In genomic region chr2:84450288-84451227, GRCh38 we compare ENCODE assay signal across 16 cellular contexts. TPM values are rescaled to one million over a fixed set of nuclear protein-coding genes. Genes with fewer than 3 reads are reported as not detected.
DNase-seq lines count a peak whose midpoint lies in the region; ATAC-seq and TF ChIP-seq lines count a peak whose summit lies in the region.
"Had no signal": no experiment of that assay in that cellular context is flagged by ENCODE, and none has a peak within 500 bp of the region (broad histone marks: within the 10 kb centered on the region; RNA-seq: fewer than 3 reads in every experiment).

No MANE protein-coding gene starts in this region.

- H3K4me1 ChIP-seq in BLaER1 treated with 17β-estradiol and CSF1 and Interleukin-3, amounts not matched to agents 10 nM and 100 nM: peaks cover 0 to 17% (median 10%) of the 10 kb centered on the region in 10 experiments; a peak in 15 of 20 replicates
- H3K4me1 ChIP-seq in mucosa of descending colon (ENCODE audit: low read depth) (no peaks in the 10 kb centered on the region), MM.1S (ENCODE audit: low read length) (no peaks in the 10 kb centered on the region), H9 (ENCODE audit: insufficient read depth, low read length) (no peaks in the 10 kb centered on the region), adrenal gland (replicated peaks in 1 of 2) (peaks cover 0 to 19% of the 10 kb centered on the region in 2 donors)
- H3K4me1 ChIP-seq: foreskin keratinocyte had no signal

- peaks cover 9% of the 10 kb centered on the region for H3K79me1 ChIP-seq in H9 (ENCODE audit: insufficient read depth, low read depth, low read length, poor library complexity, severe bottlenecking)

- no peak overlapping the region for H3K9ac ChIP-seq in BLaER1 treated with 17β-estradiol and CSF1 and Interleukin-3, amounts not matched to agents 10 nM and 100 nM
- no peak overlapping the region for H3K9ac ChIP-seq in MM.1S (ENCODE audit: low read length)
- no peak overlapping the region for H3K9ac ChIP-seq in H9 (ENCODE audit: extremely low read depth, insufficient read length, low read length)

- no peaks in the 10 kb centered on the region for H3K23me2 ChIP-seq in H9 (ENCODE audit: insufficient read length, low read depth, low read length, poor library complexity, severe bottlenecking)

- H2BK120ac ChIP-seq in H9 (ENCODE audit: low read depth, low read length, poor library complexity, severe bottlenecking): no peak overlapping the region

- no peak overlapping the region for H2AK5ac ChIP-seq in H9 (ENCODE audit: insufficient read length, low read length)

- TF ChIP-seq POLR2A in adrenal gland (IDR thresholded peaks at IDR 0.05): no peak

- H3K4ac ChIP-seq in H9 (ENCODE audit: low read depth, low read length): no peak overlapping the region

- no peak overlapping the region for H3T11ph ChIP-seq in H9 (ENCODE audit: low read length)

- H3K27ac ChIP-seq in BLaER1 treated with 17β-estradiol and CSF1 and Interleukin-3, amounts not matched to agents 10 nM and 100 nM: no peak overlapping the region
- H3K27ac ChIP-seq in MM.1S (ENCODE audit: low read length) (no peak overlapping the region), H9 (ENCODE audit: insufficient read length, low read depth, low read length) (no peak overlapping the region), adrenal gland (no peak overlapping the region)
- H3K27ac ChIP-seq: foreskin keratinocyte, SJCRH30, thoracic aorta had no signal

- H2AFZ ChIP-seq in MM.1S (ENCODE audit: low read length) (no peak overlapping the region), H9 (ENCODE audit: low read length) (no peak overlapping the region)

- no peak overlapping the region for H4K91ac ChIP-seq in H9 (ENCODE audit: insufficient read length, low read depth, low read length)

- peaks cover 6% of the 10 kb centered on the region for H3K36me3 Mint-ChIP-seq in T-helper 17 cell (ENCODE audit: low read depth)
- peaks cover 5 to 17% (median 10%) of the 10 kb centered on the region in 3 experiments for H3K36me3 Mint-ChIP-seq in H9 (ENCODE audit: insufficient read depth in 1 of 3, low read depth in 3 of 3)

- H2BK5ac ChIP-seq in H9 (ENCODE audit: insufficient read length, low read length): no peak overlapping the region

- H3K79me2 ChIP-seq in MM.1S (ENCODE audit: low read length) (peaks cover 75% of the 10 kb centered on the region), H9 (ENCODE audit: insufficient read depth, low read length) (peaks cover 8% of the 10 kb centered on the region; the same call in 1 of the 2 replicates)

- no peak overlapping the region for H2BK12ac ChIP-seq in H9 (ENCODE audit: insufficient read length, low read depth, low read length)

- no peak overlapping the region for H3K56ac ChIP-seq in H9 (ENCODE audit: insufficient read length, low read depth, low read length)

- no peak overlapping the region for H4K8ac ChIP-seq in H9 (replicated peaks; ENCODE audit: insufficient read length, low read depth, low read length)

- H2BK15ac ChIP-seq in H9 (ENCODE audit: low read depth, low read length): no peak overlapping the region

- no peak overlapping the region for H3K14ac ChIP-seq in H9 (ENCODE audit: insufficient read depth, low read length)

- DNase-seq in DMS 273 (lab: John Stamatoyannopoulos, UW; ENCODE audit: unreplicated experiment) (peak; percentile 65), T-helper 17 cell (no peak), mucosa of descending colon (no peak), MM.1S (no peak), H9 (no peak), GM20000 (ENCODE audit: low spot score) (no peak), adrenal gland (no peak)
- DNase-seq: activated CD4-positive, alpha-beta T cell treated with anti-CD3 and anti-CD28 coated beads, Interleukin-2, amount 50 U/mL, for 4 hours; foreskin keratinocyte; stimulated activated CD4-positive, alpha-beta T cell treated with anti-CD3 and anti-CD28 coated beads, Interleukin-1b, Interleukin-23, amount 100 ng/mL, for 48 hours had no signal

- peaks cover 21 to 70% (median 58%) of the 10 kb centered on the region in 11 experiments; a peak in 20 of 22 replicates for H4K20me1 ChIP-seq in BLaER1 treated with 17β-estradiol and CSF1 and Interleukin-3, amounts not matched to agents 10 nM and 100 nM
- H4K20me1 ChIP-seq in MM.1S (ENCODE audit: insufficient read depth, low read length): peaks cover 13% of the 10 kb centered on the region; the same call in 1 of the 2 replicates
- no peaks in the 10 kb centered on the region for H4K20me1 ChIP-seq in H9 (ENCODE audit: control insufficient read depth, insufficient read depth, insufficient read length)

- H3K27me3 Mint-ChIP-seq in T-helper 17 cell: no peaks in the 10 kb centered on the region
- H3K27me3 Mint-ChIP-seq in H9 (ENCODE audit: low read depth): no peaks in the 10 kb centered on the region

- no CpG with 5 or more reads among the region's 2 CpGs for WGBS in H9 (ENCODE audit: extremely low coverage, insufficient read length, low lambda C conversion rate)
- WGBS in adrenal gland, 4 donors: 85 to 96% (median 88%) methylated on average over 2 of the region's 2 CpGs

- H3K27ac Mint-ChIP-seq in T-helper 17 cell (peak overlapping the region; percentile 9), H9 (peak overlapping the region in 1 of 3 experiments; percentile 32; a peak in 1 of 7 replicates)
- H3K27ac Mint-ChIP-seq: activated T-helper 1 cell treated with anti-CD3 and anti-CD28 coated beads, Interleukin-12 subunit alpha, Interleukin-12 subunit beta, Interleukin-2, Interleukin-4 antibody, amounts not matched to agents 30 ng/mL and 10 ng/mL and 1 ng/mL, durations not matched to agents 14 hours and 24 hours and 36 hours had no signal

- no peak overlapping the region for H3K23ac ChIP-seq in H9 (ENCODE audit: insufficient read length, low read depth, low read length)

- intact Hi-C loops in mucosa of descending colon (cut with DNase I, micrococcal nuclease): no loop called here
- intact Hi-C loops in adrenal gland (cut with DNase I): no loop called here

- TF ChIP-seq CTCF in mucosa of descending colon (IDR thresholded peaks at IDR 0.05): no peak
- TF ChIP-seq CTCF in MM.1S (IDR thresholded peaks at IDR 0.05; ENCODE audit: low read length): no peak
- TF ChIP-seq CTCF in H9 (conservative IDR thresholded peaks at IDR 0.05): no peak
- no peak for TF ChIP-seq CTCF in GM20000 (IDR thresholded peaks at IDR 0.05; ENCODE audit: extremely low read depth, missing control alignments)
- no peak for TF ChIP-seq CTCF in adrenal gland (IDR thresholded peaks at IDR 0.05)

- peaks cover 37 to 80% (median 44%) of the 10 kb centered on the region in 11 experiments; a peak in 21 of 22 replicates for H3K36me3 ChIP-seq in BLaER1 treated with 17β-estradiol and CSF1 and Interleukin-3, amounts not matched to agents 10 nM and 100 nM
- H3K36me3 ChIP-seq in mucosa of descending colon (ENCODE audit: low read depth) (no peaks in the 10 kb centered on the region), MM.1S (replicated peaks; ENCODE audit: insufficient read depth, low read length) (peaks cover 9% of the 10 kb centered on the region), adrenal gland (replicated peaks in 1 of 2) (no peaks in the 10 kb centered on the region)
- H3K36me3 ChIP-seq: thoracic aorta had no signal

- no peak overlapping the region for H2BK20ac ChIP-seq in H9 (ENCODE audit: low read depth, low read length, poor library complexity, severe bottlenecking)

- no peaks in the 10 kb centered on the region for H3K9me3 ChIP-seq in BLaER1 treated with 17β-estradiol and CSF1 and Interleukin-3, amounts not matched to agents 10 nM and 100 nM (replicated peaks in 1 of 11)
- H3K9me3 ChIP-seq in T-helper 17 cell (ENCODE audit: control insufficient read depth, low read length, poor library complexity, severe bottlenecking) (no peaks in the 10 kb centered on the region), mucosa of descending colon (no peaks in the 10 kb centered on the region), MM.1S (replicated peaks; ENCODE audit: insufficient read depth, low read length) (no peaks in the 10 kb centered on the region), H9 (ENCODE audit: control insufficient read depth, low read depth, low read length) (no peaks in the 10 kb centered on the region), adrenal gland (replicated peaks in 1 of 3) (no peaks in the 10 kb centered on the region)
- H3K9me3 ChIP-seq: thoracic aorta had no signal

- H3K18ac ChIP-seq in H9 (ENCODE audit: insufficient read length, low read depth, low read length): no peak overlapping the region

- no peaks in the 10 kb centered on the region for H3K9me3 Mint-ChIP-seq in H9
- H3K9me3 Mint-ChIP-seq: activated T-helper 1 cell treated with anti-CD3 and anti-CD28 coated beads, Interleukin-12 subunit alpha, Interleukin-12 subunit beta, Interleukin-2, Interleukin-4 antibody, amounts not matched to agents 30 ng/mL and 10 ng/mL and 1 ng/mL, durations not matched to agents 14 hours and 24 hours and 36 hours; nephron had no signal

- H3K4me1 Mint-ChIP-seq in T-helper 17 cell: peaks cover 27% of the 10 kb centered on the region
- H3K4me1 Mint-ChIP-seq in H9: no peaks in the 10 kb centered on the region

- H3K27me3 ChIP-seq in BLaER1 treated with 17β-estradiol and CSF1 and Interleukin-3, amounts not matched to agents 10 nM and 100 nM: no peaks in the 10 kb centered on the region
- no peaks in the 10 kb centered on the region for H3K27me3 ChIP-seq in MM.1S (replicated peaks; ENCODE audit: insufficient read depth, low read length)
- no peaks in the 10 kb centered on the region for H3K27me3 ChIP-seq in H9 (ENCODE audit: insufficient read depth, low read length)
- H3K27me3 ChIP-seq in adrenal gland: no peaks in the 10 kb centered on the region
- H3K27me3 ChIP-seq: foreskin keratinocyte, SJCRH30 had no signal

- no peak overlapping the region for H3K4me3 Mint-ChIP-seq in T-helper 17 cell
- no peak overlapping the region for H3K4me3 Mint-ChIP-seq in H9
- H3K4me3 Mint-ChIP-seq: activated T-helper 1 cell treated with anti-CD3 and anti-CD28 coated beads, Interleukin-12 subunit alpha, Interleukin-12 subunit beta, Interleukin-2, Interleukin-4 antibody, amounts not matched to agents 30 ng/mL and 10 ng/mL and 1 ng/mL, durations not matched to agents 14 hours and 24 hours and 36 hours; nephron had no signal

- peak overlapping the region in 9 of 11 experiments; percentile 9 to 65 (median 50); a peak in 15 of 22 replicates for H3K4me2 ChIP-seq in BLaER1 treated with 17β-estradiol and CSF1 and Interleukin-3, amounts not matched to agents 10 nM and 100 nM
- H3K4me2 ChIP-seq in MM.1S (ENCODE audit: low read depth, low read length) (no peak overlapping the region), H9 (ENCODE audit: insufficient read depth, insufficient read length, low read length) (no peak overlapping the region)

- H3K4me3 ChIP-seq in BLaER1 treated with 17β-estradiol and CSF1 and Interleukin-3, amounts not matched to agents 10 nM and 100 nM: no peak overlapping the region
- H3K4me3 ChIP-seq in mucosa of descending colon (no peak overlapping the region), MM.1S (ENCODE audit: low read length) (no peak overlapping the region), adrenal gland (no peak overlapping the region)
- H3K4me3 ChIP-seq: lung, SJCRH30, thoracic aorta had no signal

- ATAC-seq in T-helper 17 cell: no peak
- ATAC-seq in mucosa of descending colon: peak; percentile 16
- ATAC-seq: foreskin keratinocyte had no signal

- no peaks in the 10 kb centered on the region for H3F3A ChIP-seq in MM.1S (ENCODE audit: insufficient read depth, low read length)

- no peaks in the 10 kb centered on the region for H3K9me2 ChIP-seq in MM.1S (replicated peaks; ENCODE audit: insufficient read depth, low read length)

- H4K5ac ChIP-seq in H9 (ENCODE audit: insufficient read length, low read depth, low read length): no peak overlapping the region

RNA-seq across cellular contexts. Expression of gene SUCLG1, which starts 8.5 kb away (rescaled TPM):
- total RNA-seq in T-helper 17 cell (10 to 100 TPM; 45.8 to 51.1 TPM), mucosa of descending colon (100 to 1,000 TPM; 130 to 202 (median 195) TPM), H9 (2021) (37.6 and 40.0 TPM in 2 replicates), adrenal gland (100 to 1,000 TPM in 2 of 8 donors, 10 to 100 TPM in 6; 42.5 to 270 (median 86.1) TPM)
- polyA plus RNA-seq in adrenal gland: 100 to 1,000 TPM in 1 of 3 donors, 10 to 100 TPM in 2; 55.5 to 142 (median 84.6) TPM

Comparison
In these comparisons a context has a peak if more than half of its experiments do, and no peak if none do; other contexts are left out.
1. H3K4me2 ChIP-seq: peak in BLaER1 treated with 17β-estradiol and CSF1 and Interleukin-3, amounts not matched to agents 10 nM and 100 nM (9 of 11); none in MM.1S (single experiment) and H9 (single experiment).